In genomic region chr11:94557992-94558391, GRCh38 we compare ENCODE assay signal across 1 cellular context.
TF ChIP-seq lines count a peak whose summit lies in the region.

No MANE protein-coding gene starts in this region.

TF ChIP-seq in GM12878, 131 proteins besides CTCF, POLR2A, EP300 and RAD21:
- TF ChIP-seq JUNB (IDR thresholded peaks at IDR 0.05) (no peak), PKNOX1 (IDR thresholded peaks at IDR 0.05) (no peak), ZBTB11 (CRISPR knock-in tag; IDR thresholded peaks at IDR 0.05) (no peak), RCOR1 (conservative IDR thresholded peaks at IDR 0.05; ENCODE audit: low read depth, low read length) (no peak), CBX5 (IDR thresholded peaks at IDR 0.05; ENCODE audit: low read depth) (no peak), NRF1 (conservative IDR thresholded peaks at IDR 0.05; ENCODE audit: low read depth, low read length) (no peak), BRCA1 (IDR thresholded peaks at IDR 0.05; ENCODE audit: low read depth, low read length) (no peak), PAX8 (IDR thresholded peaks at IDR 0.05) (no peak), FOS (IDR thresholded peaks at IDR 0.05; ENCODE audit: borderline replicate concordance, extremely low read depth, insufficient read length) (no peak), ATF3 (IDR thresholded peaks at IDR 0.05; ENCODE audit: borderline replicate concordance, extremely low read depth, low read depth, low read length) (no peak), ZNF592 (IDR thresholded peaks at IDR 0.05) (no peak), CEBPZ (IDR thresholded peaks at IDR 0.05; ENCODE audit: low read depth, low read length) (no peak)
